ENCODE assay signal across 21 cellular contexts in genomic region chr10:130884456-130884855, GRCh38.
"Had no signal": no experiment of that assay in that cellular context is flagged by ENCODE, and none has a peak within 500 bp of the region (broad histone marks: within the 10 kb centered on the region; RNA-seq: fewer than 3 reads in every experiment).

No MANE protein-coding gene starts in this region.

- H3K4me1 ChIP-seq: gastrocnemius medialis, prostate gland, right atrium auricular region, suprapubic skin, vagina had no signal

- H3K4me3 ChIP-seq: gastrocnemius medialis, lung, prostate gland, right atrium auricular region, smooth muscle cell, suprapubic skin, vagina had no signal

- H3K27ac ChIP-seq: epithelial cell of prostate, gastrocnemius medialis, neutrophil, prostate gland, right atrium auricular region, suprapubic skin, vagina had no signal

- H3K4me2 ChIP-seq: smooth muscle cell had no signal

- H3K9me3 ChIP-seq: gastrocnemius medialis, neutrophil, prostate gland, right atrium auricular region, suprapubic skin, vagina had no signal

- H3K27me3 ChIP-seq: gastrocnemius medialis, right atrium auricular region, vagina had no signal

- DNase-seq: effector CD8-positive, alpha-beta T cell; endodermal cell; foreskin fibroblast; gastrocnemius medialis; kidney; natural killer cell; stimulated activated CD4-positive, alpha-beta T cell treated with anti-CD3 and anti-CD28 coated beads, Interleukin-12 subunit alpha, Interleukin-12 subunit beta, amount 100 ng/mL, for 4 hours; stimulated activated CD4-positive, alpha-beta T cell treated with anti-CD3 and anti-CD28 coated beads, Interleukin-1b, Interleukin-23, amount 100 ng/mL, for 48 hours; stimulated activated CD4-positive, alpha-beta T cell treated with anti-CD3 and anti-CD28 coated beads, Interleukin-4, amount 100 ng/mL, for 1 hour; stimulated activated CD8-positive, alpha-beta memory T cell treated with anti-CD3 and anti-CD28 coated beads, Interleukin-4, amount 100 ng/mL, for 48 hours; stimulated activated naive CD4-positive, alpha-beta T cell; stimulated activated naive CD8-positive, alpha-beta T cell treated with anti-CD3 and anti-CD28 coated beads, Interleukin-15, amount 100 ng/mL, for 72 hours; trophoblast cell had no signal

- H3K36me3 ChIP-seq: gastrocnemius medialis, neutrophil, prostate gland, right atrium auricular region, suprapubic skin, vagina had no signal
